ENCODE assay signal across 9 cellular contexts in the genomic region with DNA sequence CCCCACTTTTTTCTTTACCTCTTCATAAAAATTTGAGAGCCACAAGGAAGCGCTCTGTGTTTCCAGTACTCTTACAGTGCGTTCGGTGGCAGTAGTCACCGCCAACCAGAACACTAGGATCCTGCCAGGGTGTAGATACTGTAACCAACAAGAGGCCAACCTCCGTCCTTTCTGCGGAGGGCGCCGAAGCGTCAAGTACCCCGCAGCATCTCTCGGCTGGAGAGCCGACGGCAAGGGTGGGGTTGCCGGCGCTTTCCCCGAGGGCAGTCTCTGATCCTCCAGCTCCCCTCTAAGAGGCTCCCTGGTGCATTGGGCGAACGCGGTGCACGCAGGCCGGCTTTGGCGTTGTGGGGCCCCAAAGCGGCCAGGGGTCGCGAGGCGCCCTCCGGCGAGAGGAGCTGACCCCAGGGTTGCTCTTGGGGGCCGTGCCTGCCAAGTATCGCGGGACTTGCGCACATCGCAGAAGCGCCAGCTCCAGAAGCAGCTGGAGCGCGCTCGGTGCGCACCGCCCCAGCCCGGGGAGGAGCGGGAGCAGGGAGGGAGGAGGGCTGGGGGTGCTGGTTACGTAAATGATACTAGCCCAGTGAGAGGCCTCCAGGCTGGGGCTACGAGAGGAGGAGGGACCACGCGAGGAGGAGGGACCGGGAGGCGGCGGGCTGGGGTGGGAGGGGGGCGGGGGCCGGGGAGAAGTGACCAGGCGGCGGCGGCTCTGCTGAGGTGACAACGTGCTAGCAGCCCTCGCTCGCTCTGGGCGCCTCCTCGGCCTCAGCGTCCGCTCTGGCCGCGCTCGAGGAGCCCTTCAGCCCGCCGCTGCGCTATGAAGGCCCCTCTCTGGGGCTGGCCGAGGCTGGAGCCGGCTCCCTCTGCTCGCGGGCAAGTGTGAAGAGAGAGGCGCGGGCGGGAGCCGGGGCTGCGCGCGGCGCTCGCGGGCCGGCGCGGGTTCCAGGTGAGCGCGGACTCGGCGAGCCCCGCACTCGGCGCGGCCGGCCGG. TPM values are rescaled to one million over a fixed set of nuclear protein-coding genes. Genes with fewer than 3 reads are reported as not detected.
DNase-seq lines count a peak whose midpoint lies in the region; ATAC-seq, FAIRE-seq and TF ChIP-seq lines count a peak whose summit lies in the region.
"Had no signal": no experiment of that assay in that cellular context is flagged by ENCODE, and none has a peak within 500 bp of the region (broad histone marks: within the 10 kb centered on the region; RNA-seq: fewer than 3 reads in every experiment).

A gene (plus strand): TSS at position 692 of the 991 bp plus-strand sequence.

- H3K36me3 Mint-ChIP-seq in osteocyte (ENCODE audit: unreplicated experiment), result no peaks in the 10 kb centered on the region

- H3K9me3 Mint-ChIP-seq in osteocyte (ENCODE audit: unreplicated experiment), result no peaks in the 10 kb centered on the region

- H3K4me3 ChIP-seq in fibroblast of pulmonary artery (replicated peaks; ENCODE audit: low read depth, low read length), result no peak within 1 kb of the TSS

- TF ChIP-seq CTCF in fibroblast of pulmonary artery (IDR thresholded peaks at IDR 0.05; ENCODE audit: low read length, missing control alignments) (no peak), osteocyte (IDR thresholded peaks at IDR 0.05) (no peak), GM20000 (IDR thresholded peaks at IDR 0.05; ENCODE audit: extremely low read depth, missing control alignments) (no peak)

- peak; percentile 54 for FAIRE-seq in HTR-8/SVneo (lab: Jason Lieb, UNC)
- FAIRE-seq: colon had no signal

- peak within 1 kb of the TSS; percentile 61 for H3K4me3 Mint-ChIP-seq in osteocyte (ENCODE audit: unreplicated experiment)

- DNase-seq in HTR-8/SVneo (ENCODE audit: insufficient read length, low spot score), result peak; percentile 54
- DNase-seq in RPMI7951 (ENCODE audit: low read depth), result peak; percentile 5
- peak; percentile 1 for DNase-seq in fibroblast of pulmonary artery (ENCODE audit: low read depth)
- no peak for DNase-seq in osteocyte (ENCODE audit: extremely low spot score, unreplicated experiment)
- DNase-seq in RKO (ENCODE audit: low spot score), result no peak
- no peak for DNase-seq in GM20000 (ENCODE audit: low spot score)

- H3K27ac Mint-ChIP-seq in osteocyte (ENCODE audit: unreplicated experiment), result no peak within 1 kb of the TSS

- peaks cover 10% of the 10 kb centered on the region for H3K4me1 Mint-ChIP-seq in osteocyte (ENCODE audit: unreplicated experiment)

- H3K27me3 Mint-ChIP-seq in osteocyte (ENCODE audit: unreplicated experiment), result peaks cover 49% of the 10 kb centered on the region

- ATAC-seq in HG03139 (IDR thresholded peaks at IDR 0.05; ENCODE audit: unreplicated experiment) (no peak), HG02884 (IDR thresholded peaks at IDR 0.05; ENCODE audit: unreplicated experiment) (no peak)

RNA-seq across cellular contexts. Expression of the gene that starts here (rescaled TPM):
- total RNA-seq in RPMI7951 (2014; rRNA removed; shearing (Covaris generic)), result not detected in 2 replicates
- 0.13 TPM in 1 of 2 replicates, not detected in the other for total RNA-seq in osteocyte

Comparison
In these comparisons a context has a peak if more than half of its experiments do, and no peak if none do; other contexts are left out.
1. Peak in DNase-seq in RPMI7951; RNA of the gene not detected or under 1 TPM.
2. DNase-seq: peak in HTR-8/SVneo (single experiment) and fibroblast of pulmonary artery (single experiment); none in osteocyte (single experiment), RKO (single experiment) and GM20000 (single experiment).